Comparison of ENCODE assay signal across 14 cellular contexts in the genomic region with DNA sequence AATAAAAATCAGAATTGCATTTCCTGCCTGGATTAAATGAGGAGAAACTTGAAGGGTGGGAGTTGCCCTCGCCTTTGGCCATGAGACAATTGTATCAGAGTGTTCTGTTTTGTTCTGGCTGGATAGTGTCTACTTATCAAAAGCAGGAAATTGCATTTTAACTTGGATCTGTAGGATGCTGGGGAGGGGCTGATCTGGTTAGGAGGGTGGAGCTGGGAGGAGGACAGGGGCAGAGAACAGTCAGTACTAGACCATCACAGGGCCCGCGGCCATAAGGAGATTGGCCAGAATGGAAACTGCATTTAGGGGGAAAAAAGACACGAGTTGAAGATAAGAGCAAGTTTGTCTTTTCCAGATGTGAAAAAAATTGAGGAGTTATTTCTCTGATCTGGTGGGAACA.
"Had no signal": no experiment of that assay in that cellular context is flagged by ENCODE, and none has a peak within 500 bp of the region (broad histone marks: within the 10 kb centered on the region; RNA-seq: fewer than 3 reads in every experiment).

No MANE protein-coding gene starts in this region.

- H3K27ac ChIP-seq: ovary, skin epidermis, stomach, tibial artery had no signal

- H3K27me3 ChIP-seq: ovary had no signal

- H3K4me1 ChIP-seq: tibial artery had no signal

- H3K36me3 ChIP-seq: ovary, stomach, tibial artery had no signal

- H3K4me3 ChIP-seq: ovary, skin epidermis, stomach, tibial artery had no signal

- DNase-seq: activated CD4-positive, alpha-beta T cell treated with anti-CD3 and anti-CD28 coated beads for 48 hours; activated CD8-positive, alpha-beta memory T cell treated with anti-CD3 and anti-CD28 coated beads, Interleukin-2, amount 50 U/mL, for 48 hours; activated CD8-positive, alpha-beta T cell treated with anti-CD3 and anti-CD28 coated beads, Interleukin-2, amount 10 ng/mL, durations not matched to agents 7 days and 5 days; cortex of kidney; effector CD8-positive, alpha-beta T cell; immature natural killer cell; left colon; ovary; stimulated activated CD4-positive, alpha-beta T cell treated with anti-CD3 and anti-CD28 coated beads, Interleukin-4, amount 100 ng/mL, for 4 hours; stomach; T-helper 17 cell had no signal

- ATAC-seq: activated CD8-positive, alpha-beta T cell treated with anti-CD3 and anti-CD28 coated beads, Interleukin-2, amount 10 ng/mL, durations not matched to agents 7 days and 5 days; left colon; T-helper 17 cell; WTC11 had no signal

- H3K9me3 ChIP-seq: ovary, stomach had no signal
